ENCODE assay signal across 8 cellular contexts in genomic region chr19:36605839-36606478, GRCh38. TPM values are rescaled to one million over a fixed set of nuclear protein-coding genes. Genes with fewer than 3 reads are reported as not detected.
DNase-seq lines count a peak whose midpoint lies in the region; ATAC-seq and TF ChIP-seq lines count a peak whose summit lies in the region.

No MANE protein-coding gene starts in this region.

- no peak for ATAC-seq in RWPE2 (ENCODE audit: low read depth)

- 0% methylated on average over 2 of the region's 2 CpGs for WGBS in prostate gland

- no peak for TF ChIP-seq POLR2A in prostate gland (IDR thresholded peaks at IDR 0.05)

- peak; percentile 1 for DNase-seq in stimulated activated CD8-positive, alpha-beta memory T cell treated with anti-CD3 and anti-CD28 coated beads, Interleukin-12 subunit alpha, Interleukin-12 subunit beta, amount 100 ng/mL, for 24 hours (ENCODE audit: extremely low read depth)
- no peak for DNase-seq in stimulated activated CD8-positive, alpha-beta memory T cell treated with anti-CD3 and anti-CD28 coated beads, Interleukin-4, amount 100 ng/mL, for 48 hours
- DNase-seq in RWPE2 (ENCODE audit: low spot score) (no peak), fibroblast of lung (ENCODE audit: low read depth in 2 of 2) (no peak), prostate gland (ENCODE audit: low spot score) (no peak), NCI-H446 (lab: John Stamatoyannopoulos, UW) (no peak), D341Med (ENCODE audit: low spot score) (no peak), AG20443 (ENCODE audit: low spot score) (no peak)

- H3K9ac ChIP-seq in fibroblast of lung (ENCODE audit: insufficient read depth, low read length) = no peak overlapping the region

- H3K4me1 ChIP-seq in RWPE2 (ENCODE audit: insufficient read depth, poor library complexity, severe bottlenecking) (no peaks in the 10 kb centered on the region), fibroblast of lung (ENCODE audit: control insufficient read depth, extremely low read depth, insufficient read depth, low read length) (no peaks in the 10 kb centered on the region), prostate gland (replicated peaks) (no peaks in the 10 kb centered on the region)

- H3K4me3 ChIP-seq in RWPE2 (ENCODE audit: severe bottlenecking) = peak overlapping the region; percentile 59
- H3K4me3 ChIP-seq in fibroblast of lung (replicated peaks in 1 of 4; ENCODE audit: control extremely low read depth in 1 of 4, insufficient read depth in 1 of 4, low read depth in 3 of 4, low read length in 4 of 4) = peak overlapping the region; percentile 80 to 89 (median 87)
- H3K4me3 ChIP-seq in prostate gland = peak overlapping the region; percentile 54 to 64

- no peaks in the 10 kb centered on the region for H4K20me1 ChIP-seq in fibroblast of lung (ENCODE audit: control insufficient read depth, extremely low read depth, insufficient read depth, low read length)

- H3K36me3 ChIP-seq in RWPE2 (ENCODE audit: low read depth) (no peaks in the 10 kb centered on the region), fibroblast of lung (ENCODE audit: control insufficient read depth, insufficient read depth, low read length) (no peaks in the 10 kb centered on the region), prostate gland (no peaks in the 10 kb centered on the region)

- peak overlapping the region; percentile 96 for H2AFZ ChIP-seq in fibroblast of lung (ENCODE audit: low read length)

- H3K27me3 ChIP-seq in RWPE2 (ENCODE audit: insufficient read depth, poor library complexity, severe bottlenecking) = no peaks in the 10 kb centered on the region
- H3K27me3 ChIP-seq in fibroblast of lung (ENCODE audit: control insufficient read depth, insufficient read depth, low read length) = no peaks in the 10 kb centered on the region
- no peaks in the 10 kb centered on the region for H3K27me3 ChIP-seq in prostate gland (replicated peaks; ENCODE audit: insufficient read depth)

- peaks cover 1% of the 10 kb centered on the region for H3K79me2 ChIP-seq in fibroblast of lung (ENCODE audit: control insufficient read depth, insufficient read depth, low read length)

- H3K9me3 ChIP-seq in RWPE2 (ENCODE audit: severe bottlenecking) (peaks cover 2% of the 10 kb centered on the region), fibroblast of lung (ENCODE audit: control insufficient read depth, insufficient read depth, low read depth, low read length) (no peaks in the 10 kb centered on the region), prostate gland (no peaks in the 10 kb centered on the region)

- H3K27ac ChIP-seq in RWPE2 (ENCODE audit: poor library complexity, severe bottlenecking) (no peak overlapping the region), fibroblast of lung (ENCODE audit: insufficient read depth, low read length) (peak overlapping the region; percentile 79), prostate gland (no peak overlapping the region)

- peak overlapping the region; percentile 98 for H3K4me2 ChIP-seq in fibroblast of lung (ENCODE audit: extremely low read depth, insufficient read depth, low read length)

- TF ChIP-seq CTCF in RWPE2 (IDR thresholded peaks at IDR 0.05; ENCODE audit: poor library complexity, severe bottlenecking) = no peak
- no peak for TF ChIP-seq CTCF in fibroblast of lung (conservative IDR thresholded peaks at IDR 0.05 in 1 of 2, IDR thresholded peaks at IDR 0.05 in 1 of 2; ENCODE audit: low read depth in 1 of 2, low read length in 2 of 2)
- no peak for TF ChIP-seq CTCF in prostate gland (IDR thresholded peaks at IDR 0.05)

- intact Hi-C loops in prostate gland (cut with DNase I) = no loop called here

RNA-seq across cellular contexts. Expression of gene ZNF382, which starts 0.8 kb away (rescaled TPM):
- total RNA-seq in fibroblast of lung (13.4 and 16.0 TPM in 2 replicates), prostate gland (10 to 100 TPM in 1 of 2 donors, 1 to 10 TPM in 1; 9.6 to 10.9 TPM)
- 0.77 and 1.0 TPM in 2 replicates for polyA plus RNA-seq in fibroblast of lung
- polyA plus RNA-seq in fibroblast of lung (2012) = 1.9 and 2.6 TPM in 2 replicates
- polyA minus RNA-seq in fibroblast of lung (ENCODE audit: low replicate concordance) = 1.4 and 3.9 TPM in 2 replicates

RNA-seq across cellular contexts. Expression of gene ZNF529, which starts 32.9 kb away (rescaled TPM):
- total RNA-seq in fibroblast of lung (10.2 and 10.8 TPM in 2 replicates), prostate gland (10 to 100 TPM in 1 of 2 donors, 1 to 10 TPM in 1; 8.4 to 13.5 TPM)
- 5.5 and 7.7 TPM in 2 replicates for polyA plus RNA-seq in fibroblast of lung
- 3.4 and 4.4 TPM in 2 replicates for polyA plus RNA-seq in fibroblast of lung (2012)
- polyA minus RNA-seq in fibroblast of lung (ENCODE audit: low replicate concordance) = 4.3 and 4.5 TPM in 2 replicates
